In the genomic region with DNA sequence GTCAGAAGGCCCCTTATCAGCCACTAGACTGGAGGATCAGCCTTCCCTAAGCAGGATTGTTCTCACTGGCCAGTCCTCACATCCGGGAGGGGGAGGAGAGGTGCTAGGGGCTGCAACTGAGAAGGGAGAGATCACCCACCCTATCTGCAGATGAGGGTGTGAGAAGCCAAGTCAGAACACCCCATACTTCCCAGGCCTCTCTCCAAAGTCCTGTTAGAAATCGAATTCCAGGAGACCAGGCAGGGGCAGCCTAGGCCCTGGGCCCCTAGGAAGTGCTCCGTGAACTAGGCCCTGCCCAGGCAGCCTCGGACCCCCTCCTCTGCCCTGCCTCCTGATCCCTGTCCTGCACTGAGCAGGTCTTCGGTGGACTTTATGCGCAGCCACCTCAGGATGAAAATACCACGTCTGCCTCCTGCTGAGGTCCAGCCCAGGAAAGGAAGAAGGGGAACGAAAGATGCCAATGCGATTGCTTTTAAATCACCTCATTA, we compare ENCODE assay signal across 8 cellular contexts. TPM values are rescaled to one million over a fixed set of nuclear protein-coding genes. Genes with fewer than 3 reads are reported as not detected.
A peak's percentile ranks its signal among the peaks of the same experiment; 100 is the strongest.
DNase-seq lines count a peak whose midpoint lies in the region; ATAC-seq and TF ChIP-seq lines count a peak whose summit lies in the region.

No MANE protein-coding gene starts in this region.

- peaks cover 50% of the 10 kb centered on the region for H3K27me3 Mint-ChIP-seq in activated CD4-positive, alpha-beta memory T cell treated with anti-CD3 and anti-CD28 coated beads, Interleukin-2, amount 10 ng/mL, durations not matched to agents 7 days and 5 days

- no peaks in the 10 kb centered on the region for H3K9me3 ChIP-seq in right atrium auricular region

- DNase-seq in NCI-H1092 treated with DMSO at 0.1 percent for 48 hours (lab: John Stamatoyannopoulos, UW), result peak; percentile 2
- DNase-seq in NCI-H1092 (lab: John Stamatoyannopoulos, UW), result no peak
- no peak for DNase-seq in activated CD4-positive, alpha-beta memory T cell treated with anti-CD3 and anti-CD28 coated beads, Interleukin-2, amount 10 ng/mL, durations not matched to agents 7 days and 5 days
- DNase-seq in right atrium auricular region (ENCODE audit: low spot score), result no peak
- DNase-seq in skeletal muscle cell (ENCODE audit: low read depth), result no peak
- DNase-seq in DMS79 (lab: John Stamatoyannopoulos, UW), result no peak

- peaks cover 0 to 29% of the 10 kb centered on the region in 2 donors for H3K4me1 ChIP-seq in right atrium auricular region

- ATAC-seq in HG03135 (IDR thresholded peaks at IDR 0.05; ENCODE audit: unreplicated experiment) (no peak), GM18867 (IDR thresholded peaks at IDR 0.05; ENCODE audit: unreplicated experiment) (no peak)

- H3K27ac Mint-ChIP-seq in activated CD4-positive, alpha-beta memory T cell treated with anti-CD3 and anti-CD28 coated beads, Interleukin-2, amount 10 ng/mL, durations not matched to agents 7 days and 5 days, result no peak overlapping the region

- peaks cover 8% of the 10 kb centered on the region for H3K4me1 Mint-ChIP-seq in activated CD4-positive, alpha-beta memory T cell treated with anti-CD3 and anti-CD28 coated beads, Interleukin-2, amount 10 ng/mL, durations not matched to agents 7 days and 5 days

- H3K9me3 Mint-ChIP-seq in activated CD4-positive, alpha-beta memory T cell treated with anti-CD3 and anti-CD28 coated beads, Interleukin-2, amount 10 ng/mL, durations not matched to agents 7 days and 5 days, result no peaks in the 10 kb centered on the region

- H3K4me3 ChIP-seq in right atrium auricular region (peak overlapping the region; percentile 68 to 80), skeletal muscle cell (ENCODE audit: low read depth, low read length) (peak overlapping the region; percentile 81)

- H3K36me3 Mint-ChIP-seq in activated CD4-positive, alpha-beta memory T cell treated with anti-CD3 and anti-CD28 coated beads, Interleukin-2, amount 10 ng/mL, durations not matched to agents 7 days and 5 days (ENCODE audit: low read depth), result no peaks in the 10 kb centered on the region

- CTCF ChIA-PET in activated CD4-positive, alpha-beta memory T cell treated with anti-CD3 and anti-CD28 coated beads, Interleukin-2, amount 10 ng/mL, durations not matched to agents 7 days and 5 days (lab: Charles Lee), result no interaction called here

- H3K27ac ChIP-seq in right atrium auricular region, result peak overlapping the region; percentile 79 to 95

- no peaks in the 10 kb centered on the region for H3K36me3 ChIP-seq in right atrium auricular region

- POLR2A ChIA-PET in activated CD4-positive, alpha-beta memory T cell treated with anti-CD3 and anti-CD28 coated beads, Interleukin-2, amount 10 ng/mL, durations not matched to agents 7 days and 5 days (lab: Charles Lee), result no interaction called here

- peak overlapping the region; percentile 22 for H3K4me3 Mint-ChIP-seq in activated CD4-positive, alpha-beta memory T cell treated with anti-CD3 and anti-CD28 coated beads, Interleukin-2, amount 10 ng/mL, durations not matched to agents 7 days and 5 days

- no peaks in the 10 kb centered on the region for H3K27me3 ChIP-seq in right atrium auricular region

- TF ChIP-seq CTCF in right atrium auricular region (IDR thresholded peaks at IDR 0.05), result no peak

RNA-seq across cellular contexts. Expression of a gene that starts 0.9 kb away (rescaled TPM):
- total RNA-seq in activated CD4-positive, alpha-beta memory T cell treated with anti-CD3 and anti-CD28 coated beads, Interleukin-2, amount 10 ng/mL, durations not matched to agents 7 days and 5 days, result under 1 TPM in 1 of 2 experiments, not detected in 1; 0.05 TPM
- total RNA-seq in right atrium auricular region, result 1 to 10 TPM; 4.0 to 4.6 TPM

RNA-seq across cellular contexts. Expression of a gene that starts 17.7 kb away (rescaled TPM):
- not detected for total RNA-seq in activated CD4-positive, alpha-beta memory T cell treated with anti-CD3 and anti-CD28 coated beads, Interleukin-2, amount 10 ng/mL, durations not matched to agents 7 days and 5 days
- total RNA-seq in right atrium auricular region, result not detected

Comparison
In these comparisons a context has a peak if more than half of its experiments do, and no peak if none do; other contexts are left out.
1. RNA of a gene that starts 0.9 kb away (total RNA-seq): 4.0 to 4.6 TPM in right atrium auricular region; 0.05 TPM in activated CD4-positive, alpha-beta memory T cell treated with anti-CD3 and anti-CD28 coated beads, Interleukin-2, amount 10 ng/mL, durations not matched to agents 7 days and 5 days; every median in the first group is over 4 times any median in the second.